ENCODE assay signal across 10 cellular contexts in genomic region chr19:2235026-2235395, GRCh38. TPM values are rescaled to one million over a fixed set of nuclear protein-coding genes. Genes with fewer than 3 reads are reported as not detected.
DNase-seq lines count a peak whose midpoint lies in the region; ATAC-seq and TF ChIP-seq lines count a peak whose summit lies in the region.
"Had no signal": no experiment of that assay in that cellular context is flagged by ENCODE, and none has a peak within 500 bp of the region (broad histone marks: within the 10 kb centered on the region; RNA-seq: fewer than 3 reads in every experiment).

No MANE protein-coding gene starts in this region.

- no peaks in the 10 kb centered on the region for H4K20me1 ChIP-seq in mammary epithelial cell (ENCODE audit: insufficient read depth, low read length)

- in situ Hi-C loops in mammary epithelial cell (cut with MboI; ENCODE audit: low sequenced_read_pairs in 2 of 2): no loop called here

- peak overlapping the region; percentile 15 for H2AFZ ChIP-seq in mammary epithelial cell (ENCODE audit: low read depth, low read length)

- H3K27ac ChIP-seq in left ventricle myocardium inferior (replicated peaks) (peak overlapping the region; percentile 100), mammary epithelial cell (ENCODE audit: insufficient read depth, low read depth, low read length) (peak overlapping the region; percentile 45)

- CTCF ChIA-PET in mammary epithelial cell (lab: Charles Lee; ENCODE audit: low non-redundant PET): interaction anchor here (0.7 kb wide), 1 partner anchor 228 kb away, joined by 3 read pairs; no protein-coding TSS in a partner anchor

- dilution Hi-C loops in mammary epithelial cell (cut with HindIII; ENCODE audit: low sequenced_read_pairs): loop anchor here (5.0 kb wide), 3 partner anchors 37 to 92 kb away; partner anchors contain the start of genes LSM7 and SPPL2B

- intact Hi-C loops in left ventricle myocardium inferior (cut with micrococcal nuclease) (no loop called here), left ventricle myocardium superior (cut with micrococcal nuclease) (no loop called here), mammary epithelial cell (cut with micrococcal nuclease) (loop anchor here (1.0 to 10.0 kb wide), 4 partner anchors 79 to 340 kb away; partner anchors contain the start of gene GADD45B)

- H3K9me3 ChIP-seq in left ventricle myocardium inferior (replicated peaks) (no peaks in the 10 kb centered on the region), mammary epithelial cell (replicated peaks; ENCODE audit: insufficient read depth, low read length) (no peaks in the 10 kb centered on the region), mononuclear cell (ENCODE audit: low read depth, low read length) (no peaks in the 10 kb centered on the region)

- peaks cover 21% of the 10 kb centered on the region for H3K36me3 ChIP-seq in left ventricle myocardium inferior
- peaks cover 2% of the 10 kb centered on the region for H3K36me3 ChIP-seq in mammary epithelial cell (ENCODE audit: insufficient read depth, low read length)

- no peak for TF ChIP-seq CTCF in left ventricle myocardium inferior (IDR thresholded peaks at IDR 0.05; ENCODE audit: borderline replicate concordance)
- TF ChIP-seq CTCF in mammary epithelial cell (conservative IDR thresholded peaks at IDR 0.05 in 1 of 2, IDR thresholded peaks at IDR 0.05 in 1 of 2; ENCODE audit: extremely low read depth in 1 of 2, insufficient read depth in 1 of 2, low read depth in 1 of 2, low read length in 2 of 2): no peak

- DNase-seq in left ventricle myocardium inferior: no peak
- DNase-seq in left ventricle myocardium superior: no peak
- DNase-seq in mammary epithelial cell: peak; percentile 39
- no peak for DNase-seq in NCI-H128 (lab: John Stamatoyannopoulos, UW; ENCODE audit: unreplicated experiment)
- no peak for DNase-seq in putamen (ENCODE audit: low spot score)
- DNase-seq in cerebellar cortex (ENCODE audit: low spot score): no peak
- DNase-seq: midbrain; NK-92 treated with Interleukin-12 subunit alpha and Interleukin-12 subunit beta, amount 100 ng/mL, for 24 hours had no signal

- peak overlapping the region; percentile 98 for H3K4me3 ChIP-seq in left ventricle myocardium inferior
- peak overlapping the region; percentile 67 to 90 (median 84) for H3K4me3 ChIP-seq in mammary epithelial cell (replicated peaks in 1 of 3; ENCODE audit: insufficient read depth in 1 of 3, low read depth in 2 of 3, low read length in 3 of 3)
- H3K4me3 ChIP-seq in mononuclear cell (ENCODE audit: low read length): peak overlapping the region; percentile 45

- peak overlapping the region; percentile 76 for H3K4me2 ChIP-seq in mammary epithelial cell (ENCODE audit: insufficient read depth, low read depth, low read length)

- no TSS peak for BruUV-seq in mammary epithelial cell (replicated peaks; lab: Mats Ljungman, UMichigan)

- H3K9ac ChIP-seq in mammary epithelial cell (ENCODE audit: insufficient read depth, low read length): peak overlapping the region; percentile 53

- H3K4me1 ChIP-seq in left ventricle myocardium inferior (peaks cover 80% of the 10 kb centered on the region), mammary epithelial cell (ENCODE audit: insufficient read depth, low read length) (peaks cover 23% of the 10 kb centered on the region), mononuclear cell (ENCODE audit: insufficient read depth, low read length) (peaks cover 50% of the 10 kb centered on the region)

- H3K27me3 ChIP-seq in left ventricle myocardium inferior (ENCODE audit: low read depth) (no peaks in the 10 kb centered on the region), mammary epithelial cell (ENCODE audit: insufficient read depth, low read length) (no peaks in the 10 kb centered on the region), mononuclear cell (ENCODE audit: insufficient read depth, low read length) (no peaks in the 10 kb centered on the region)

- peaks cover 73% of the 10 kb centered on the region for H3K79me2 ChIP-seq in mammary epithelial cell (ENCODE audit: insufficient read depth, low read length)

- ATAC-seq in left ventricle myocardium superior (no peak), HG03175 (IDR thresholded peaks at IDR 0.05; ENCODE audit: unreplicated experiment) (no peak)

- 37% methylated on average over 4 of the region's 6 CpGs for WGBS in mammary epithelial cell (ENCODE audit: low coverage, missing lambda C conversion rate)

RNA-seq across cellular contexts. Expression of gene PLEKHJ1, which starts 1.1 kb away (rescaled TPM):
- 47.8 TPM for total RNA-seq in left ventricle myocardium inferior
- 60.7 TPM for total RNA-seq in left ventricle myocardium superior
- 10 to 100 TPM; 33.0 to 61.5 TPM for total RNA-seq in mammary epithelial cell
- polyA plus RNA-seq in mammary epithelial cell: 68.8 TPM
- polyA minus RNA-seq in mammary epithelial cell: 62.8 TPM
- 25.3 TPM for total RNA-seq in mononuclear cell

RNA-seq across cellular contexts. Expression of gene SF3A2, which starts 1.6 kb away (rescaled TPM):
- 28.7 TPM for total RNA-seq in left ventricle myocardium inferior
- 31.4 TPM for total RNA-seq in left ventricle myocardium superior
- total RNA-seq in mammary epithelial cell: 10 to 100 TPM; 21.0 to 68.9 TPM
- polyA plus RNA-seq in mammary epithelial cell: 30.5 TPM
- 19.9 TPM for polyA minus RNA-seq in mammary epithelial cell
- 68.1 TPM for total RNA-seq in mononuclear cell

RNA-seq across cellular contexts. Expression of gene AMH, which starts 14.1 kb away (rescaled TPM):
- total RNA-seq in left ventricle myocardium inferior (1.1 TPM), left ventricle myocardium superior (1.6 TPM), mammary epithelial cell (1 to 10 TPM; 1.2 to 3.1 TPM), mononuclear cell (1.3 TPM)
- 0.23 TPM for polyA plus RNA-seq in mammary epithelial cell
- polyA minus RNA-seq in mammary epithelial cell: not detected

RNA-seq across cellular contexts. Expression of gene JSRP1, which starts 21.2 kb away (rescaled TPM):
- 0.36 TPM for total RNA-seq in left ventricle myocardium inferior
- total RNA-seq in left ventricle myocardium superior: not detected
- total RNA-seq in mammary epithelial cell: under 1 TPM in 1 of 2 donors, not detected in 1; 0.38 TPM
- polyA plus RNA-seq in mammary epithelial cell: not detected
- not detected for polyA minus RNA-seq in mammary epithelial cell
- not detected for total RNA-seq in mononuclear cell

RNA-seq across cellular contexts. Expression of gene PEAK3, which starts 47.0 kb away (rescaled TPM):
- total RNA-seq in left ventricle myocardium inferior: 0.77 TPM
- total RNA-seq in left ventricle myocardium superior: 0.87 TPM
- total RNA-seq in mammary epithelial cell: not detected
- polyA plus RNA-seq in mammary epithelial cell: not detected
- polyA minus RNA-seq in mammary epithelial cell: not detected
- 0.52 TPM for total RNA-seq in mononuclear cell

Comparison
In these comparisons a context has a peak if more than half of its experiments do, and no peak if none do; other contexts are left out.
1. H3K4me3 ChIP-seq: peak in every context shown above with its lines; median percentile 98 in left ventricle myocardium inferior; 84 in mammary epithelial cell; 45 in mononuclear cell.